In genomic region chr9:178970-179383, GRCh38 we compare ENCODE assay signal across 8 cellular contexts. TPM values are rescaled to one million over a fixed set of nuclear protein-coding genes. Genes with fewer than 3 reads are reported as not detected.
A peak's percentile ranks its signal among the peaks of the same experiment; 100 is the strongest.
DNase-seq lines count a peak whose midpoint lies in the region; ATAC-seq, FAIRE-seq and TF ChIP-seq lines count a peak whose summit lies in the region.
"Not testable (repeated sequence)": the region's sequence is repeated elsewhere in the genome, so short reads cannot be mapped to it uniquely, and the experiment has no call there.

TSS of gene ZNG1A (minus strand) at chr9:179056. CDS start at chr9:178969, 87 bp downstream.

- peak; percentile 77 for FAIRE-seq in GM12891 (lab: Jason Lieb, UNC)

- H3K4me1 Mint-ChIP-seq in WTC11; activated naive CD8-positive, alpha-beta T cell treated with anti-CD3 and anti-CD28 coated beads for 36 hours: not testable (repeated sequence)

- H3K36me3 Mint-ChIP-seq in WTC11; activated naive CD8-positive, alpha-beta T cell treated with anti-CD3 and anti-CD28 coated beads for 36 hours: not testable (repeated sequence)

- POLR2A ChIA-PET in WTC11 (lab: Charles Lee): not testable (repeated sequence)

- H3K27me3 ChIP-seq in mononuclear cell (ENCODE audit: insufficient read depth, low read length): not testable (repeated sequence)

- peak within 1 kb of the TSS; percentile 76 for H3K4me3 Mint-ChIP-seq in WTC11
- peak within 1 kb of the TSS; percentile 90 for H3K4me3 Mint-ChIP-seq in activated naive CD8-positive, alpha-beta T cell treated with anti-CD3 and anti-CD28 coated beads for 36 hours

- WGBS in urinary bladder: under 1% methylated on average over 21 of the region's 32 CpGs

- H3K27me3 Mint-ChIP-seq in WTC11 (ENCODE audit: low read depth); activated naive CD8-positive, alpha-beta T cell treated with anti-CD3 and anti-CD28 coated beads for 36 hours: not testable (repeated sequence)

- H3K9me3 ChIP-seq in mononuclear cell (ENCODE audit: low read depth, low read length): not testable (repeated sequence)

- H3K36me3 ChIP-seq in urinary bladder (ENCODE audit: insufficient read depth): not testable (repeated sequence)

- H3K4me1 ChIP-seq in mononuclear cell (ENCODE audit: insufficient read depth, low read length); urinary bladder (ENCODE audit: insufficient read depth): not testable (repeated sequence)

- not testable (repeated sequence) for DNase-seq in GM12891 (ENCODE audit: insufficient read length, low spot score)
- DNase-seq in NCI-H460 (ENCODE audit: extremely low read depth, low read depth): peak; percentile 55
- peak; percentile 76 for DNase-seq in WTC11 (ENCODE audit: low spot score)
- peak; percentile 85 for DNase-seq in activated naive CD8-positive, alpha-beta T cell treated with anti-CD3 and anti-CD28 coated beads for 36 hours
- DNase-seq in fibroblast of peridontal ligament (ENCODE audit: extremely low read depth): peak; percentile 26
- peak; percentile 46 to 54 for DNase-seq in stimulated activated CD4-positive, alpha-beta T cell treated with anti-CD3 and anti-CD28 coated beads, Interleukin-1b, Interleukin-23, amount 100 ng/mL, for 1 hour (ENCODE audit: low read depth in 2 of 2)

- not testable (repeated sequence) for TF ChIP-seq POLR2A in GM12891 (IDR thresholded peaks at IDR 0.05; ENCODE audit: low read depth, low read length)

- ATAC-seq in WTC11: not testable (repeated sequence)

- TF ChIP-seq CTCF in WTC11 (IDR thresholded peaks at IDR 0.05): not testable (repeated sequence)

- CTCF ChIA-PET in WTC11 (lab: Charles Lee): not testable (repeated sequence)

- peak within 1 kb of the TSS; percentile 10 for H3K27ac ChIP-seq in urinary bladder (ENCODE audit: low read depth)

- H3K4me3 ChIP-seq in mononuclear cell (ENCODE audit: low read length) (peak within 1 kb of the TSS; percentile 38), urinary bladder (ENCODE audit: low read depth, low read length) (peak within 1 kb of the TSS; percentile 31)

- H3K9me3 Mint-ChIP-seq in WTC11; activated naive CD8-positive, alpha-beta T cell treated with anti-CD3 and anti-CD28 coated beads for 36 hours: not testable (repeated sequence)

- H3K27ac Mint-ChIP-seq in WTC11: peak within 1 kb of the TSS; percentile 87
- peak within 1 kb of the TSS; percentile 90 for H3K27ac Mint-ChIP-seq in activated naive CD8-positive, alpha-beta T cell treated with anti-CD3 and anti-CD28 coated beads for 36 hours

RNA-seq across cellular contexts. Expression of gene ZNG1A, which starts in this region (rescaled TPM):
- polyA plus RNA-seq in GM12891 (2012; ENCODE audit: low read depth, missing spikeins): 48.1 TPM
- total RNA-seq in NCI-H460 (2014; rRNA removed; shearing (Covaris generic)): 43.9 and 52.1 TPM in 2 replicates
- 61.0 and 69.8 TPM in 2 replicates for polyA plus RNA-seq in NCI-H460 (2014; cell fraction: nucleus; rRNA removed)
- total RNA-seq in WTC11 (2021) (39.1 to 45.1 TPM (median 44.4 TPM) in 3 replicates), mononuclear cell (27.4 TPM), urinary bladder (51.2 TPM)
- 10 to 100 TPM; 50.2 to 50.5 TPM for total RNA-seq in activated naive CD8-positive, alpha-beta T cell treated with anti-CD3 and anti-CD28 coated beads for 36 hours
- 33.9 TPM for polyA plus RNA-seq in urinary bladder
